In genomic region chr7:55074008-55074499, GRCh38 we compare ENCODE assay signal across 9 cellular contexts. TPM values are rescaled to one million over a fixed set of nuclear protein-coding genes. Genes with fewer than 3 reads are reported as not detected.
DNase-seq lines count a peak whose midpoint lies in the region; ATAC-seq, FAIRE-seq and TF ChIP-seq lines count a peak whose summit lies in the region.
"Had no signal": no experiment of that assay in that cellular context is flagged by ENCODE, and none has a peak within 500 bp of the region (broad histone marks: within the 10 kb centered on the region; RNA-seq: fewer than 3 reads in every experiment).

No MANE protein-coding gene starts in this region.

- no peaks in the 10 kb centered on the region for H3K36me3 Mint-ChIP-seq in activated CD8-positive, alpha-beta T cell treated with anti-CD3 and anti-CD28 coated beads for 36 hours (ENCODE audit: low read depth)
- H3K36me3 Mint-ChIP-seq: activated naive CD4-positive, alpha-beta T cell treated with anti-CD3 and anti-CD28 coated beads, Interleukin-2, amount 50 U/mL, for 72 hours had no signal

- H3K4me1 ChIP-seq in foreskin keratinocyte (peaks cover 32% of the 10 kb centered on the region), small intestine (ENCODE audit: control insufficient read depth in 2 of 2, insufficient read depth in 1 of 2, low read depth in 1 of 2, low read length in 1 of 2) (peaks cover 6 to 9% of the 10 kb centered on the region in 2 donors)

- peak overlapping the region in 1 of 2 donors; percentile 10 for H3K4me3 ChIP-seq in small intestine (ENCODE audit: low read depth in 1 of 2, low read length in 2 of 2)

- TF ChIP-seq POLR2A in GM12891 (IDR thresholded peaks at IDR 0.05; ENCODE audit: low read depth, low read length): no peak

- H3K4me3 Mint-ChIP-seq in activated CD8-positive, alpha-beta T cell treated with anti-CD3 and anti-CD28 coated beads for 36 hours: no peak overlapping the region

- H3K27me3 ChIP-seq in foreskin keratinocyte (no peaks in the 10 kb centered on the region), small intestine (ENCODE audit: control insufficient read depth in 2 of 2, insufficient read depth in 2 of 2, low read length in 2 of 2) (no peaks in the 10 kb centered on the region)

- H3K27me3 Mint-ChIP-seq in activated CD8-positive, alpha-beta T cell treated with anti-CD3 and anti-CD28 coated beads for 36 hours: peaks cover 8% of the 10 kb centered on the region

- peak; percentile 91 for ATAC-seq in GM21717 (IDR thresholded peaks at IDR 0.05; ENCODE audit: unreplicated experiment)
- ATAC-seq in activated CD8-positive, alpha-beta T cell treated with anti-CD3 and anti-CD28 coated beads for 36 hours: peak; percentile 85
- peak; percentile 98 for ATAC-seq in foreskin keratinocyte

- H3K27ac ChIP-seq in foreskin keratinocyte: peak overlapping the region; percentile 95
- H3K27ac ChIP-seq in small intestine (ENCODE audit: low read depth in 1 of 2, low read length in 1 of 2): peak overlapping the region; percentile 71 to 76

- H3K27ac Mint-ChIP-seq in activated CD8-positive, alpha-beta T cell treated with anti-CD3 and anti-CD28 coated beads for 36 hours: peak overlapping the region; percentile 21

- H3K36me3 ChIP-seq in small intestine (ENCODE audit: control insufficient read depth in 2 of 2, insufficient read depth in 2 of 2, low read length in 2 of 2): no peaks in the 10 kb centered on the region

- no peaks in the 10 kb centered on the region for H3K9me3 ChIP-seq in small intestine (ENCODE audit: control insufficient read depth, low read depth)

- DNase-seq in GM12891 (ENCODE audit: insufficient read length, low spot score) (peak; percentile 46), HuH-7 (ENCODE audit: low spot score) (peak; percentile 64), foreskin keratinocyte (peak; percentile 96 to 98), small intestine (peak; percentile 96), NCI-H446 (lab: John Stamatoyannopoulos, UW) (no peak)
- peak; percentile 48 for DNase-seq in activated CD8-positive, alpha-beta T cell treated with anti-CD3 and anti-CD28 coated beads for 36 hours
- no peak for DNase-seq in stimulated activated CD8-positive, alpha-beta memory T cell treated with anti-CD3 and anti-CD28 coated beads, Interleukin-4, amount 100 ng/mL, for 48 hours

- TF ChIP-seq CTCF in activated CD8-positive, alpha-beta T cell treated with anti-CD3 and anti-CD28 coated beads for 36 hours (IDR thresholded peaks at IDR 0.05): no peak
- TF ChIP-seq CTCF in foreskin keratinocyte (conservative IDR thresholded peaks at IDR 0.05): no peak

- CTCF ChIA-PET in activated CD8-positive, alpha-beta T cell treated with anti-CD3 and anti-CD28 coated beads for 36 hours (lab: Charles Lee): no interaction called here

- FAIRE-seq in GM12891 (lab: Jason Lieb, UNC) (peak; percentile 84), small intestine (lab: Jason Lieb, UNC) (no peak)

- intact Hi-C loops in activated CD8-positive, alpha-beta T cell treated with anti-CD3 and anti-CD28 coated beads for 36 hours (cut with micrococcal nuclease): no loop called here

- peaks cover 17% of the 10 kb centered on the region for H3K4me1 Mint-ChIP-seq in activated CD8-positive, alpha-beta T cell treated with anti-CD3 and anti-CD28 coated beads for 36 hours (ENCODE audit: low read depth)

- WGBS in small intestine, 3 donors: 5 to 19% (median 7%) methylated on average over 12 of the region's 12 CpGs

- no peaks in the 10 kb centered on the region for H3K9me3 Mint-ChIP-seq in activated CD8-positive, alpha-beta T cell treated with anti-CD3 and anti-CD28 coated beads for 36 hours
- H3K9me3 Mint-ChIP-seq: activated naive CD4-positive, alpha-beta T cell treated with anti-CD3 and anti-CD28 coated beads, Interleukin-2, amount 50 U/mL, for 72 hours had no signal

- POLR2A ChIA-PET in activated CD8-positive, alpha-beta T cell treated with anti-CD3 and anti-CD28 coated beads for 36 hours (lab: Charles Lee): no interaction called here

TF ChIP-seq in GM12891, 5 proteins besides CTCF, POLR2A, EP300 and RAD21:
- TF ChIP-seq POU2F2 (IDR thresholded peaks at IDR 0.05; ENCODE audit: low read depth, low read length): peak; percentile 66
- TF ChIP-seq SPI1 (IDR thresholded peaks at IDR 0.05; ENCODE audit: low read depth, low read length): peak; percentile 66
- no peak for TF ChIP-seq PAX5 (IDR thresholded peaks at IDR 0.05; ENCODE audit: insufficient read depth, low read length, severe bottlenecking)
- no peak for TF ChIP-seq TAF1 (IDR thresholded peaks at IDR 0.05; ENCODE audit: low read depth, low read length)
- no peak for TF ChIP-seq POLR2AphosphoS5 (IDR thresholded peaks at IDR 0.05; ENCODE audit: low read depth, low read length)

RNA-seq across cellular contexts. Expression of gene EGFR, which starts 55.2 kb away (rescaled TPM):
- polyA plus RNA-seq in GM12891 (2012; ENCODE audit: low read depth, missing spikeins): 0.05 TPM
- not detected for total RNA-seq in activated CD8-positive, alpha-beta T cell treated with anti-CD3 and anti-CD28 coated beads for 36 hours
- 156 and 161 TPM in 2 replicates for total RNA-seq in foreskin keratinocyte
- polyA plus RNA-seq in foreskin keratinocyte (22.4 and 28.7 TPM in 2 replicates), small intestine (1 to 10 TPM; 2.2 to 9.3 (median 2.7) TPM)
- total RNA-seq: activated naive CD4-positive, alpha-beta T cell treated with anti-CD3 and anti-CD28 coated beads, Interleukin-2, amount 50 U/mL, for 72 hours had no signal

Comparison
In these comparisons a context has a peak if more than half of its experiments do, and no peak if none do; other contexts are left out.
1. DNase-seq: peak in GM12891 (single experiment), HuH-7 (single experiment), activated CD8-positive, alpha-beta T cell treated with anti-CD3 and anti-CD28 coated beads for 36 hours (single experiment), foreskin keratinocyte (2 of 2) and small intestine (single experiment); none in stimulated activated CD8-positive, alpha-beta memory T cell treated with anti-CD3 and anti-CD28 coated beads, Interleukin-4, amount 100 ng/mL, for 48 hours (single experiment) and NCI-H446 (0 of 2).
2. RNA of gene EGFR, which starts 55.2 kb away (total RNA-seq): 156 to 161 TPM in foreskin keratinocyte; not detected in activated CD8-positive, alpha-beta T cell treated with anti-CD3 and anti-CD28 coated beads for 36 hours; every median in the first group is over 100 times any median in the second.
3. Peak in every context shown above with its lines, with median percentiles within 50 percentile points of each other: ATAC-seq.